2 cellular contexts compared by ENCODE assay signal in the genomic region with DNA sequence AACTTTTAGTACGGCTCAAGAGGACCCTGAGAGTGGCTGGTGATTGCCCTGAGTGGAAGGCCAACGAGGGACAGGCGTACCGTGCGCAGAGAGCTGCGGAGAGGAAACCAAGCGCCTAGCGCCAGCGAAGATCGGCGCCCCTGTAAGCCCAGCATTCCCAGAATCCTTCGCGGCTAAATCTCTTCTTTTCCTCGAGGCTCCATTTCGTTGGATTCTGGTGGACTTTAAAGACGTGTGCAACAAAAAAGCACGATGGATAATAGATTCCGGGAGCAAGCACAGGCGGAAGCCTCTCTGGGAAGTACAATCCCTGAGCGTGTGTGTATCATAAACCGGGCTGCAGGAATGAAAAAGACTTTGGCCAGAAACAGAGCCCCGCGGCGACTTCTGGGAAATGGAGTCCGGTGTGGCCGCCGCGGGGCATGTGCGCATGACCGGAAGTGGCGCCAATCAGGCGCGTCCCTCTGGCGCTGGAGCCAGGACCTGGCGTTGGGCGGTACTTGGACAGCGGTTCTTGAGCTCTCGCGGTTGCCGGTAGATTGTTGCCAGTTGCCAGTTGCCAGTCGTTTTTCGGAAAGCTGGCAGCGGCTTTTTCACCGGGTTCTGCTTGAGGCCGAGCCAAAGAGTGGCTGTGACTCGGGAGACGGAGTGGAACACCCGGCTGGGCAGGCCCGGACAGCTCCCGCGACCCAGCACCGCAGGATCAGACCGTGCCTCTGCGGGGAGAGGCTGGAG.
A peak's percentile ranks its signal among the peaks of the same experiment; 100 is the strongest.
TF ChIP-seq lines count a peak whose summit lies in the region.

A gene (plus strand): TSS at position 449 of the 735 bp plus-strand sequence. CDS start 406 bp downstream, outside the sequence.

TF ChIP-seq in IMR-90, 13 proteins besides CTCF, POLR2A, EP300 and RAD21:
- TF ChIP-seq FOS (IDR thresholded peaks at IDR 0.05; ENCODE audit: low read depth, low read length) (no peak), MAZ (IDR thresholded peaks at IDR 0.05; ENCODE audit: borderline replicate concordance, low read depth, low read length) (0 out of 2 replicates have a peak, but pooled peaks have one; percentile 5), RCOR1 (IDR thresholded peaks at IDR 0.05; ENCODE audit: insufficient replicate concordance, low read length) (no peak), BHLHE40 (IDR thresholded peaks at IDR 0.05; ENCODE audit: low read depth, low read length) (no peak), SMC3 (IDR thresholded peaks at IDR 0.05; ENCODE audit: low read depth, low read length) (no peak), NFE2L2 (IDR thresholded peaks at IDR 0.05; ENCODE audit: low read depth, low read length) (no peak), MXI1 (IDR thresholded peaks at IDR 0.05; ENCODE audit: borderline replicate concordance, low read depth, low read length) (peak; percentile 72; the same call in 1 of the 2 replicates)
- TF ChIP-seq, protein P1, sequence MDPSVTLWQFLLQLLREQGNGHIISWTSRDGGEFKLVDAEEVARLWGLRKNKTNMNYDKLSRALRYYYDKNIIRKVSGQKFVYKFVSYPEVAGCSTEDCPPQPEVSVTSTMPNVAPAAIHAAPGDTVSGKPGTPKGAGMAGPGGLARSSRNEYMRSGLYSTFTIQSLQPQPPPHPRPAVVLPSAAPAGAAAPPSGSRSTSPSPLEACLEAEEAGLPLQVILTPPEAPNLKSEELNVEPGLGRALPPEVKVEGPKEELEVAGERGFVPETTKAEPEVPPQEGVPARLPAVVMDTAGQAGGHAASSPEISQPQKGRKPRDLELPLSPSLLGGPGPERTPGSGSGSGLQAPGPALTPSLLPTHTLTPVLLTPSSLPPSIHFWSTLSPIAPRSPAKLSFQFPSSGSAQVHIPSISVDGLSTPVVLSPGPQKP (IDR thresholded peaks at IDR 0.05; ENCODE audit: borderline replicate concordance, low read depth, low read length) = no peak
- TF ChIP-seq, protein P2, sequence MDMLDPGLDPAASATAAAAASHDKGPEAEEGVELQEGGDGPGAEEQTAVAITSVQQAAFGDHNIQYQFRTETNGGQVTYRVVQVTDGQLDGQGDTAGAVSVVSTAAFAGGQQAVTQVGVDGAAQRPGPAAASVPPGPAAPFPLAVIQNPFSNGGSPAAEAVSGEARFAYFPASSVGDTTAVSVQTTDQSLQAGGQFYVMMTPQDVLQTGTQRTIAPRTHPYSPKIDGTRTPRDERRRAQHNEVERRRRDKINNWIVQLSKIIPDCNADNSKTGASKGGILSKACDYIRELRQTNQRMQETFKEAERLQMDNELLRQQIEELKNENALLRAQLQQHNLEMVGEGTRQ (IDR thresholded peaks at IDR 0.05; ENCODE audit: low read depth, low read length) = peak; percentile 53

TF ChIP-seq in endothelial cell of umbilical vein, 7 proteins besides CTCF, POLR2A, EP300 and RAD21:
- TF ChIP-seq, protein P3, sequence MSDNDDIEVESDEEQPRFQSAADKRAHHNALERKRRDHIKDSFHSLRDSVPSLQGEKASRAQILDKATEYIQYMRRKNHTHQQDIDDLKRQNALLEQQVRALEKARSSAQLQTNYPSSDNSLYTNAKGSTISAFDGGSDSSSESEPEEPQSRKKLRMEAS (IDR thresholded peaks at IDR 0.05; ENCODE audit: insufficient read depth, insufficient read length) = peak; percentile 1
- peak; percentile 77 for TF ChIP-seq POLR2AphosphoS5 (IDR thresholded peaks at IDR 0.05; ENCODE audit: insufficient read depth, low read depth, low read length)
- TF ChIP-seq MYC (IDR thresholded peaks at IDR 0.05; ENCODE audit: low read depth, low read length) = peak; percentile 47
- TF ChIP-seq GATA2 (IDR thresholded peaks at IDR 0.05; ENCODE audit: insufficient read depth, insufficient read length, low read depth, low read length) = no peak
TF ChIP-seq in endothelial cell of umbilical vein: peak in this region for 3.
